20 cellular contexts compared by ENCODE assay signal in genomic region chr4:34105311-34105710, GRCh38.
"Had no signal": no experiment of that assay in that cellular context is flagged by ENCODE, and none has a peak within 500 bp of the region (broad histone marks: within the 10 kb centered on the region; RNA-seq: fewer than 3 reads in every experiment).

No MANE protein-coding gene starts in this region.

- H3K9me3 Mint-ChIP-seq: dendritic cell treated with granulocyte-macrophage colony-stimulating factor and Interleukin-4, amounts not matched to agents 40 ng/mL and 50 ng/mL, for 4 days had no signal

- H3K4me1 Mint-ChIP-seq: memory B cell; naive thymus-derived CD8-positive, alpha-beta T cell; T-helper 17 cell had no signal

- H3K27me3 Mint-ChIP-seq: activated CD8-positive, alpha-beta T cell treated with anti-CD3 and anti-CD28 coated beads for 36 hours; dendritic cell treated with granulocyte-macrophage colony-stimulating factor and Interleukin-4, amounts not matched to agents 40 ng/mL and 50 ng/mL, for 4 days; memory B cell; naive thymus-derived CD8-positive, alpha-beta T cell; T-helper 17 cell had no signal

- H3K4me3 ChIP-seq: adrenal gland, body of pancreas, left ventricle myocardium inferior, transverse colon had no signal

- H3K36me3 Mint-ChIP-seq: memory B cell; naive thymus-derived CD8-positive, alpha-beta T cell had no signal

- DNase-seq: activated CD4-positive, alpha-beta T cell treated with anti-CD3 and anti-CD28 coated beads for 4 hours; activated CD8-positive, alpha-beta T cell treated with anti-CD3 and anti-CD28 coated beads for 36 hours; activated effector memory CD4-positive, alpha-beta T cell treated with Interleukin-2 at 50 U/mL for 16 hours; activated naive CD4-positive, alpha-beta T cell treated with anti-CD3 and anti-CD28 coated beads, Interleukin-2, amount 50 U/mL, for 16 hours; activated T-cell treated with anti-CD3 and anti-CD28 coated beads, Interleukin-2, amount 50 U/mL, for 4 hours; adrenal gland; body of pancreas; cerebellar nuclear complex; effector memory CD4-positive, alpha-beta T cell; hypothalamus; left ventricle myocardium inferior; naive thymus-derived CD8-positive, alpha-beta T cell; retina; stimulated activated CD4-positive, alpha-beta T cell treated with anti-CD3 and anti-CD28 coated beads, Interleukin-2, amount 100 ng/mL, for 48 hours; stimulated activated naive CD4-positive, alpha-beta T cell; substantia nigra; T-helper 17 cell; transverse colon had no signal

- ATAC-seq: activated CD8-positive, alpha-beta T cell treated with anti-CD3 and anti-CD28 coated beads for 36 hours; activated T-cell treated with anti-CD3 and anti-CD28 coated beads, Interleukin-2, amount 50 U/mL, for 4 hours; body of pancreas; naive thymus-derived CD8-positive, alpha-beta T cell; T-helper 17 cell had no signal

- H3K27ac Mint-ChIP-seq: activated CD8-positive, alpha-beta T cell treated with anti-CD3 and anti-CD28 coated beads for 36 hours; dendritic cell treated with granulocyte-macrophage colony-stimulating factor and Interleukin-4, amounts not matched to agents 40 ng/mL and 50 ng/mL, for 4 days; memory B cell; naive thymus-derived CD8-positive, alpha-beta T cell; T-helper 17 cell had no signal

- H3K4me3 Mint-ChIP-seq: activated CD8-positive, alpha-beta T cell treated with anti-CD3 and anti-CD28 coated beads for 36 hours; activated T-cell treated with anti-CD3 and anti-CD28 coated beads, Interleukin-2, amount 50 U/mL, for 4 hours; dendritic cell treated with granulocyte-macrophage colony-stimulating factor and Interleukin-4, amounts not matched to agents 40 ng/mL and 50 ng/mL, for 4 days; memory B cell; naive thymus-derived CD8-positive, alpha-beta T cell; T-helper 17 cell had no signal
